In genomic region chr6:79117752-79118151, GRCh38 we compare ENCODE assay signal across 2 cellular contexts.
TF ChIP-seq lines count a peak whose summit lies in the region.

No MANE protein-coding gene starts in this region.

TF ChIP-seq in GM23338, 12 proteins besides CTCF, POLR2A, EP300 and RAD21:
- TF ChIP-seq ETS1 (IDR thresholded peaks at IDR 0.05) (no peak), ZNF114 (CRISPR knock-in tag; IDR thresholded peaks at IDR 0.05) (no peak), REST (IDR thresholded peaks at IDR 0.05; ENCODE audit: unreplicated experiment) (no peak)

TF ChIP-seq in H1, 55 proteins besides CTCF, POLR2A, EP300 and RAD21:
- TF ChIP-seq RFX5 (IDR thresholded peaks at IDR 0.05; ENCODE audit: borderline replicate concordance, low read depth, low read length) (no peak), POU5F1 (IDR thresholded peaks at IDR 0.05; ENCODE audit: low read depth, low read length) (no peak), SIN3A (conservative IDR thresholded peaks at IDR 0.05 in 1 of 2, IDR thresholded peaks at IDR 0.05 in 1 of 2; ENCODE audit: low read depth in 1 of 2, low read length in 2 of 2) (no peak), HDAC6 (IDR thresholded peaks at IDR 0.05; ENCODE audit: low read depth, low read length) (no peak), RNF2 (IDR thresholded peaks at IDR 0.05; ENCODE audit: borderline replicate concordance, low read depth, low read length, missing control alignments, poor library complexity, severe bottlenecking) (no peak), GTF2F1 (IDR thresholded peaks at IDR 0.05; ENCODE audit: borderline replicate concordance, low read depth, low read length) (no peak), MAX (IDR thresholded peaks at IDR 0.05) (no peak), SRF (IDR thresholded peaks at IDR 0.05; ENCODE audit: low read depth, low read length) (no peak), YY1 (IDR thresholded peaks at IDR 0.05; ENCODE audit: low read depth, low read length) (no peak), FOSL1 (IDR thresholded peaks at IDR 0.05; ENCODE audit: insufficient read depth, low read depth, low read length) (no peak), POLR2AphosphoS5 (IDR thresholded peaks at IDR 0.05; ENCODE audit: low read depth, low read length) (no peak), SAP30 (IDR thresholded peaks at IDR 0.05; ENCODE audit: insufficient read depth, insufficient replicate concordance, low read length) (no peak), TCF12 (IDR thresholded peaks at IDR 0.05; ENCODE audit: low read depth, low read length) (no peak), TAF1 (IDR thresholded peaks at IDR 0.05; ENCODE audit: low read depth, low read length) (no peak), PHF8 (conservative IDR thresholded peaks at IDR 0.05; ENCODE audit: low read depth, low read length) (no peak), ATF2 (IDR thresholded peaks at IDR 0.05; ENCODE audit: low read length) (no peak), NANOG (IDR thresholded peaks at IDR 0.05; ENCODE audit: insufficient read depth, low read depth, low read length, poor library complexity, severe bottlenecking) (no peak)
